Comparison of ENCODE assay signal across 18 cellular contexts in the genomic region with DNA sequence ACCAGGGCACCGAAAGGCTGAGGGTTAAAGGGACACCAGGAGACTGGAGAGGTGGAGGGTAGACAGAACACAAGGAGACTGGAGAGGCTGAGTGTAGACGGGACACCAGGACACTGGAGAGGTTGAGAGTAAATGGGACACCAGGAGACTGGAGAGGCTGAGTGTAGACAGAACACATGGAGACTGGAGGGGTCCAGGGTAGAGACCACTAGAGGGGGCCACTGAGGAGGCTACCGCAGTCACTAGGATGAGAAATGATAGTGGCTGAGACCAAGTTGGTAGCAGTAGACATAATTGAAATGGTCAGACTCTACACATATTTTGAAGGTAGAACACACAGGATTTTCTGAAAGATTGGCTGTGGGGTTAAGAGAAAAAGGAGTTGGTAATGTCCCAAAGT.
"Had no signal": no experiment of that assay in that cellular context is flagged by ENCODE, and none has a peak within 500 bp of the region (broad histone marks: within the 10 kb centered on the region; RNA-seq: fewer than 3 reads in every experiment).

No MANE protein-coding gene starts in this region.

- H3K27me3 ChIP-seq: right atrium auricular region had no signal

- H3K9me3 Mint-ChIP-seq: activated naive CD8-positive, alpha-beta T cell treated with anti-CD3 and anti-CD28 coated beads, Interleukin-2, amount 50 U/mL, for 24 hours; activated T-helper 17 cell treated with anti-CD3 and anti-CD28 coated beads, Interleukin-2, amount 50 U/mL, for 72 hours had no signal

- H3K27ac ChIP-seq: dorsolateral prefrontal cortex, right atrium auricular region, skin epidermis had no signal

- H3K4me3 Mint-ChIP-seq: activated naive CD8-positive, alpha-beta T cell treated with anti-CD3 and anti-CD28 coated beads, Interleukin-2, amount 50 U/mL, for 24 hours; activated T-helper 17 cell treated with anti-CD3 and anti-CD28 coated beads, Interleukin-2, amount 50 U/mL, for 72 hours; immature natural killer cell; natural killer cell treated with Interleukin-12 subunit alpha and Interleukin-12 subunit beta and Interleukin-15 and Interleukin-18, amount 100 ng/mL, for 72 hours had no signal

- H3K27ac Mint-ChIP-seq: activated naive CD8-positive, alpha-beta T cell treated with anti-CD3 and anti-CD28 coated beads, Interleukin-2, amount 50 U/mL, for 24 hours; activated T-helper 17 cell treated with anti-CD3 and anti-CD28 coated beads, Interleukin-2, amount 50 U/mL, for 72 hours; immature natural killer cell; natural killer cell treated with Interleukin-12 subunit alpha and Interleukin-12 subunit beta and Interleukin-15 and Interleukin-18, amount 100 ng/mL, for 72 hours had no signal

- H3K36me3 ChIP-seq: right atrium auricular region had no signal

- FAIRE-seq: astrocyte, endometrium, TTC549 had no signal

- H3K36me3 Mint-ChIP-seq: immature natural killer cell; natural killer cell treated with Interleukin-12 subunit alpha and Interleukin-12 subunit beta and Interleukin-15 and Interleukin-18, amount 100 ng/mL, for 72 hours had no signal

- H3K4me1 ChIP-seq: right atrium auricular region had no signal

- DNase-seq: activated naive CD4-positive, alpha-beta T cell treated with Interleukin-2 at 50 U/mL for 16 hours; activated naive CD8-positive, alpha-beta T cell treated with anti-CD3 and anti-CD28 coated beads, Interleukin-2, amount 50 U/mL, for 24 hours; dorsolateral prefrontal cortex; hypothalamus; immature natural killer cell; nucleus accumbens; stimulated activated CD4-positive, alpha-beta T cell treated with anti-CD3 and anti-CD28 coated beads, Interleukin-4, amount 100 ng/mL, for 24 hours; stimulated activated naive CD4-positive, alpha-beta T cell treated with Interleukin-2 at 50 U/mL for 16 hours; substantia nigra; SW 1271; trophoblast cell had no signal

- H3K4me3 ChIP-seq: dorsolateral prefrontal cortex, right atrium auricular region, skin epidermis had no signal

- H3K4me1 Mint-ChIP-seq: activated naive CD8-positive, alpha-beta T cell treated with anti-CD3 and anti-CD28 coated beads, Interleukin-2, amount 50 U/mL, for 24 hours; activated T-helper 17 cell treated with anti-CD3 and anti-CD28 coated beads, Interleukin-2, amount 50 U/mL, for 72 hours; immature natural killer cell had no signal

- ATAC-seq: activated naive CD8-positive, alpha-beta T cell treated with anti-CD3 and anti-CD28 coated beads, Interleukin-2, amount 50 U/mL, for 24 hours; activated T-helper 17 cell treated with anti-CD3 and anti-CD28 coated beads, Interleukin-2, amount 50 U/mL, for 72 hours; natural killer cell treated with Interleukin-12 subunit alpha and Interleukin-12 subunit beta and Interleukin-15 and Interleukin-18, amount 100 ng/mL, for 72 hours had no signal

- H3K9me3 ChIP-seq: right atrium auricular region had no signal
